In the genomic region with DNA sequence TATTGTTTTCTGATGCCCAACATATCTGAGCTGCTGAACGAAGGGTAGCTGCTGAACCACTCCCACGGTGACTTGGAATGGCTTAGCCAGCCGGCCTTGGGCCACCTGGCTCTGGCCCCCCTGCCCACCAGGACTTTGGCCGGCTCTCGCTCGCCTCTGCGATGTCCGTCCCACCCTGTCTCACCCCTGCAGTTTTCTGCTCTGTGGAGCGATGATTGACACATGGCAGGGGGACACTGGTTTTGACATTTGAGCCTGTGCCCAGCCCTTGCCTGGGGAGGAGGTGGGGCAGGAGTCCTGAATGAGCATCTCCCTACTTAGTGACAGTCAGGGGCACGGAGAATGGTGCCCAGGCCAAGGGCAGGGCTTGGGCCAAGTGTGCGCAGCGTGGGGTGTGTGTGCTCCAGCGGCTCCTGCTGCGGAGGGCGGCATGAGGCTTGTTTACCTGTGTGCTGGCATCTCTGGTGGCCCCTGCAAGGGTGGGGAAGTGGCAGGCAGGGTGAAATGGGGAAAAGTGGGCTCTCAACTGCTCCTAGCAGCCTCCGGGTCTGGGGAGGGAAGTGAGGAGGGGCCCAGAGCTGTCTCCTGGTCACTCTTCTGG, we compare ENCODE assay signal across 8 cellular contexts. TPM values are rescaled to one million over a fixed set of nuclear protein-coding genes. Genes with fewer than 3 reads are reported as not detected.
DNase-seq lines count a peak whose midpoint lies in the region; ATAC-seq and TF ChIP-seq lines count a peak whose summit lies in the region.

No MANE protein-coding gene starts in this region.

- H3K4me1 ChIP-seq in mammary epithelial cell (ENCODE audit: insufficient read depth, low read length) (peaks cover 54% of the 10 kb centered on the region), mucosa of rectum (ENCODE audit: control insufficient read depth in 2 of 2, insufficient read depth in 2 of 2, low read length in 2 of 2) (peaks cover 38 to 42% of the 10 kb centered on the region in 2 donors), urinary bladder (ENCODE audit: insufficient read depth) (no peaks in the 10 kb centered on the region)

- no peak for DNase-seq in activated naive CD4-positive, alpha-beta T cell treated with anti-CD3 and anti-CD28 coated beads for 36 hours
- no peak for DNase-seq in activated naive CD4-positive, alpha-beta T cell (lab: John Stamatoyannopoulos, UW)
- no peak for DNase-seq in mammary epithelial cell
- DNase-seq in 8988T, result no peak
- no peak for DNase-seq in left lobe of liver (ENCODE audit: low spot score)
- DNase-seq in NCI-H146 treated with DMSO at 0.1 percent for 48 hours (lab: John Stamatoyannopoulos, UW; ENCODE audit: unreplicated experiment), result no peak

- peak overlapping the region; percentile 41 to 61 (median 49) for H3K4me3 ChIP-seq in mammary epithelial cell (replicated peaks in 1 of 3; ENCODE audit: insufficient read depth in 1 of 3, low read depth in 2 of 3, low read length in 3 of 3)
- H3K4me3 ChIP-seq in mucosa of rectum (ENCODE audit: low read length in 2 of 2), result peak overlapping the region; percentile 59 to 79
- H3K4me3 ChIP-seq in urinary bladder (ENCODE audit: low read depth, low read length), result peak overlapping the region; percentile 51

- in situ Hi-C loops in mammary epithelial cell (cut with MboI; ENCODE audit: low sequenced_read_pairs in 2 of 2), result no loop called here

- no peaks in the 10 kb centered on the region for H4K20me1 ChIP-seq in mammary epithelial cell (ENCODE audit: insufficient read depth, low read length)

- H2AFZ ChIP-seq in mammary epithelial cell (ENCODE audit: low read depth, low read length), result peak overlapping the region; percentile 91

- dilution Hi-C loops in mammary epithelial cell (cut with HindIII; ENCODE audit: low sequenced_read_pairs), result no loop called here

- no peaks in the 10 kb centered on the region for H3K9me3 ChIP-seq in mammary epithelial cell (replicated peaks; ENCODE audit: insufficient read depth, low read length)
- H3K9me3 ChIP-seq in mucosa of rectum (ENCODE audit: control insufficient read depth in 2 of 2, low read length in 2 of 2), result no peaks in the 10 kb centered on the region

- peak overlapping the region; percentile 72 for H3K4me3 Mint-ChIP-seq in activated naive CD4-positive, alpha-beta T cell treated with anti-CD3 and anti-CD28 coated beads for 36 hours

- H3K27me3 Mint-ChIP-seq in activated naive CD4-positive, alpha-beta T cell treated with anti-CD3 and anti-CD28 coated beads for 36 hours (ENCODE audit: low read depth), result no peaks in the 10 kb centered on the region

- peak overlapping the region; percentile 96 for H3K4me2 ChIP-seq in mammary epithelial cell (ENCODE audit: insufficient read depth, low read depth, low read length)

- no peak for ATAC-seq in left lobe of liver

- peaks cover 4% of the 10 kb centered on the region for H3K9me3 Mint-ChIP-seq in activated naive CD4-positive, alpha-beta T cell treated with anti-CD3 and anti-CD28 coated beads for 36 hours

- WGBS in mammary epithelial cell (ENCODE audit: low coverage, missing lambda C conversion rate), result 80% methylated on average over 11 of the region's 16 CpGs
- 84% methylated on average over 16 of the region's 16 CpGs for WGBS in urinary bladder

- H3K9ac ChIP-seq in mammary epithelial cell (ENCODE audit: insufficient read depth, low read length) (no peak overlapping the region), mucosa of rectum (ENCODE audit: low read depth in 1 of 2, low read length in 2 of 2) (peak overlapping the region; percentile 75 to 89)

- H3K27me3 ChIP-seq in mammary epithelial cell (ENCODE audit: insufficient read depth, low read length) (no peaks in the 10 kb centered on the region), mucosa of rectum (ENCODE audit: control insufficient read depth in 2 of 2, insufficient read depth in 2 of 2, low read length in 2 of 2) (no peaks in the 10 kb centered on the region)

- intact Hi-C loops in activated naive CD4-positive, alpha-beta T cell treated with anti-CD3 and anti-CD28 coated beads for 36 hours (cut with micrococcal nuclease), result loop anchor here (5.0 kb wide), 2 partner anchors 156 to 599 kb away; a partner anchor contains a TSS
- intact Hi-C loops in mammary epithelial cell (cut with micrococcal nuclease), result no loop called here

- no peak overlapping the region for H3K27ac ChIP-seq in mammary epithelial cell (ENCODE audit: insufficient read depth, low read depth, low read length)
- peak overlapping the region; percentile 85 to 97 for H3K27ac ChIP-seq in mucosa of rectum (ENCODE audit: low read depth in 2 of 2, low read length in 2 of 2)
- peak overlapping the region; percentile 85 for H3K27ac ChIP-seq in urinary bladder (ENCODE audit: low read depth)

- H3K4me1 Mint-ChIP-seq in activated naive CD4-positive, alpha-beta T cell treated with anti-CD3 and anti-CD28 coated beads for 36 hours (ENCODE audit: low read depth), result peaks cover 33% of the 10 kb centered on the region

- H3K36me3 Mint-ChIP-seq in activated naive CD4-positive, alpha-beta T cell treated with anti-CD3 and anti-CD28 coated beads for 36 hours (ENCODE audit: low read depth), result peaks cover 10% of the 10 kb centered on the region

- H3K27ac Mint-ChIP-seq in activated naive CD4-positive, alpha-beta T cell treated with anti-CD3 and anti-CD28 coated beads for 36 hours, result peak overlapping the region; percentile 46

- CTCF ChIA-PET in activated naive CD4-positive, alpha-beta T cell treated with anti-CD3 and anti-CD28 coated beads for 36 hours (lab: Charles Lee), result interaction anchor here (0.9 kb wide), 1 partner anchor 368 kb away, joined by 3 read pairs; no protein-coding TSS in a partner anchor
- CTCF ChIA-PET in mammary epithelial cell (lab: Charles Lee; ENCODE audit: low non-redundant PET), result no interaction called here

- no peaks in the 10 kb centered on the region for H3K79me2 ChIP-seq in mammary epithelial cell (ENCODE audit: insufficient read depth, low read length)

- H3K36me3 ChIP-seq in mammary epithelial cell (ENCODE audit: insufficient read depth, low read length), result no peaks in the 10 kb centered on the region
- no peaks in the 10 kb centered on the region for H3K36me3 ChIP-seq in mucosa of rectum (ENCODE audit: control insufficient read depth in 2 of 2, insufficient read depth in 2 of 2, low read length in 2 of 2)
- H3K36me3 ChIP-seq in urinary bladder (ENCODE audit: insufficient read depth), result no peaks in the 10 kb centered on the region

- no TSS peak for BruUV-seq in mammary epithelial cell (replicated peaks; lab: Mats Ljungman, UMichigan)

- TF ChIP-seq CTCF in mammary epithelial cell (conservative IDR thresholded peaks at IDR 0.05 in 1 of 2, IDR thresholded peaks at IDR 0.05 in 1 of 2; ENCODE audit: extremely low read depth in 1 of 2, insufficient read depth in 1 of 2, low read depth in 1 of 2, low read length in 2 of 2), result no peak

RNA-seq across cellular contexts. Expression of a gene that starts 15.7 kb away (rescaled TPM):
- total RNA-seq in activated naive CD4-positive, alpha-beta T cell treated with anti-CD3 and anti-CD28 coated beads for 36 hours, result under 1 TPM; 0.17 to 0.26 TPM
- total RNA-seq in mammary epithelial cell, result under 1 TPM; 0.38 to 0.50 TPM
- polyA plus RNA-seq in mammary epithelial cell, result 0.08 TPM
- polyA minus RNA-seq in mammary epithelial cell, result not detected
- 78.6 TPM for total RNA-seq in urinary bladder
- 118 TPM for polyA plus RNA-seq in urinary bladder
- 8.4 TPM for total RNA-seq in left lobe of liver

RNA-seq across cellular contexts. Expression of a gene that starts 27.9 kb away (rescaled TPM):
- 1 to 10 TPM; 2.8 to 3.6 TPM for total RNA-seq in activated naive CD4-positive, alpha-beta T cell treated with anti-CD3 and anti-CD28 coated beads for 36 hours
- total RNA-seq in mammary epithelial cell, result 100 to 1,000 TPM in 1 of 2 donors, 1 to 10 TPM in 1; 9.5 to 164 TPM
- 81.0 TPM for polyA plus RNA-seq in mammary epithelial cell
- polyA minus RNA-seq in mammary epithelial cell, result 23.0 TPM
- 1.1 TPM for total RNA-seq in urinary bladder
- polyA plus RNA-seq in urinary bladder, result 18.9 TPM
- total RNA-seq in left lobe of liver, result 1.3 TPM
